Comparison of ENCODE assay signal across 10 cellular contexts in the genomic region with DNA sequence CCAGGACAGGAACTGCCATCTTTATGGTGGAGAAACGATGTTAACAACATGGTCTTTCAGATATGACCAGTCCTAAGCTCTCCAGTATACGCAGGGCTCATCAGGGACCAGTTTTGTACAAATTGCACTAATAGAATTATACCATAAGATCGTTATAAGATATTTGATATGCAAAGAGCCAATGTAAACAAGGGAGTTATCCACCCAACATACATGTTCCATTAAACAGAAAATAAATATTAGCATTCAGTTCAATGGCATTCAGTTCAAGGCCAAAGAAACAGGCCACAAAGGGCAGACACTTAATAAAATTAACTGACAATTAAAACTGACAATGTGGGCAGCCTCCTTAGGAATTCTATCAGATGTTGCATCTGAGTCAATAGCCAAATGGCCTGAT. TPM values are rescaled to one million over a fixed set of nuclear protein-coding genes. Genes with fewer than 3 reads are reported as not detected.
DNase-seq lines count a peak whose midpoint lies in the region; ATAC-seq and TF ChIP-seq lines count a peak whose summit lies in the region.
"Had no signal": no experiment of that assay in that cellular context is flagged by ENCODE, and none has a peak within 500 bp of the region (broad histone marks: within the 10 kb centered on the region; RNA-seq: fewer than 3 reads in every experiment).

No MANE protein-coding gene starts in this region.

- H3K9me3 ChIP-seq in RWPE2 (ENCODE audit: severe bottlenecking) (no peaks in the 10 kb centered on the region), esophagus muscularis mucosa (peaks cover 0 to 5% (median 0%) of the 10 kb centered on the region in 4 donors)

- H3K4me1 ChIP-seq in RWPE2 (ENCODE audit: insufficient read depth, poor library complexity, severe bottlenecking): peaks cover 42% of the 10 kb centered on the region
- H3K4me1 ChIP-seq in esophagus muscularis mucosa: peaks cover 36 to 44% (median 41%) of the 10 kb centered on the region in 4 donors

- H3K9me3 Mint-ChIP-seq in chondrocyte (ENCODE audit: low read depth): no peaks in the 10 kb centered on the region

- TF ChIP-seq CTCF in GM12864 (IDR thresholded peaks at IDR 0.05; ENCODE audit: low read depth, low read length, missing control alignments): no peak
- no peak for TF ChIP-seq CTCF in RWPE2 (IDR thresholded peaks at IDR 0.05; ENCODE audit: poor library complexity, severe bottlenecking)
- no peak for TF ChIP-seq CTCF in esophagus muscularis mucosa (IDR thresholded peaks at IDR 0.05)
- TF ChIP-seq CTCF in retinal pigment epithelial cell (conservative IDR thresholded peaks at IDR 0.05; ENCODE audit: low read depth, low read length): no peak
- no peak for TF ChIP-seq CTCF in chondrocyte (IDR thresholded peaks at IDR 0.05)

- DNase-seq in GM12864 (ENCODE audit: low read depth) (no peak), RWPE2 (ENCODE audit: low spot score) (no peak), esophagus muscularis mucosa (ENCODE audit: extremely low spot score) (no peak), retinal pigment epithelial cell (ENCODE audit: low read depth) (no peak), KG1 (lab: John Stamatoyannopoulos, UW) (no peak), chondrocyte (ENCODE audit: low spot score) (no peak), NCI-H510A treated with DMSO at 0.1 percent for 48 hours (lab: John Stamatoyannopoulos, UW) (no peak)
- DNase-seq: NCI-H2081 treated with DMSO at 0.1 percent for 48 hours, substantia nigra had no signal

- H3K27ac ChIP-seq in RWPE2 (ENCODE audit: poor library complexity, severe bottlenecking) (peak overlapping the region; percentile 76), esophagus muscularis mucosa (replicated peaks in 1 of 4) (peak overlapping the region; percentile 89 to 96 (median 94))

- intact Hi-C loops in esophagus muscularis mucosa (cut with DNase I): loop anchor here (5.0 kb wide), 1 partner anchor 148 kb away; no protein-coding TSS in a partner anchor

- ATAC-seq in RWPE2 (ENCODE audit: low read depth): no peak
- ATAC-seq in GM18861 (IDR thresholded peaks at IDR 0.05; ENCODE audit: unreplicated experiment): no peak

- no peak overlapping the region for H3K27ac Mint-ChIP-seq in chondrocyte (ENCODE audit: unreplicated experiment)

- WGBS in esophagus muscularis mucosa: 79% methylated on average over 3 of the region's 3 CpGs

- peaks cover 15% of the 10 kb centered on the region for H3K4me1 Mint-ChIP-seq in chondrocyte (ENCODE audit: low read depth)

- 0 out of 2 replicates have a peak, but pooled peaks cover 3% of the 10 kb centered on the region for H3K36me3 ChIP-seq in RWPE2 (ENCODE audit: low read depth)
- peaks cover 0 to 9% (median 3%) of the 10 kb centered on the region in 4 donors for H3K36me3 ChIP-seq in esophagus muscularis mucosa

- TF ChIP-seq POLR2A in esophagus muscularis mucosa (IDR thresholded peaks at IDR 0.05; ENCODE audit: low read depth): no peak

- H3K4me3 ChIP-seq in GM12864 (ENCODE audit: low read depth, low read length): peak overlapping the region; percentile 82
- H3K4me3 ChIP-seq in RWPE2 (ENCODE audit: severe bottlenecking): peak overlapping the region; percentile 68
- H3K4me3 ChIP-seq in esophagus muscularis mucosa: peak overlapping the region; percentile 72 to 93 (median 88)
- H3K4me3 ChIP-seq in retinal pigment epithelial cell (ENCODE audit: low read length): peak overlapping the region; percentile 75

- no peak overlapping the region for H3K4me3 Mint-ChIP-seq in chondrocyte (ENCODE audit: unreplicated experiment)

- H3K27me3 ChIP-seq in RWPE2 (ENCODE audit: insufficient read depth, poor library complexity, severe bottlenecking) (no peaks in the 10 kb centered on the region), esophagus muscularis mucosa (no peaks in the 10 kb centered on the region)

- no peak for TF ChIP-seq EP300 in esophagus muscularis mucosa (IDR thresholded peaks at IDR 0.05)

- no peaks in the 10 kb centered on the region for H3K36me3 Mint-ChIP-seq in chondrocyte (ENCODE audit: low read depth)

- H3K27me3 Mint-ChIP-seq in chondrocyte (ENCODE audit: low read depth): no peaks in the 10 kb centered on the region

RNA-seq across cellular contexts. Expression of gene GFOD1, which starts 2.6 kb away (rescaled TPM):
- total RNA-seq in esophagus muscularis mucosa (10 to 100 TPM; 21.7 to 34.5 (median 25.8) TPM), chondrocyte (2.0 to 3.1 TPM (median 2.1 TPM) in 3 replicates)
